ENCODE assay signal across 1 cellular context in genomic region chr1:192545781-192546521, GRCh38.
TF ChIP-seq lines count a peak whose summit lies in the region.

No MANE protein-coding gene starts in this region.

TF ChIP-seq in WTC11, 78 proteins besides CTCF, POLR2A, EP300 and RAD21 (continued from another document):
- TF ChIP-seq ATF6 (CRISPR knock-in tag; IDR thresholded peaks at IDR 0.05) (no peak), PRRX2 (CRISPR knock-in tag; IDR thresholded peaks at IDR 0.05) (no peak), ZNF671 (CRISPR knock-in tag; IDR thresholded peaks at IDR 0.05) (no peak), ZNF138 (CRISPR knock-in tag; conservative IDR thresholded peaks at IDR 0.05) (no peak)
- TF ChIP-seq, protein P1, sequence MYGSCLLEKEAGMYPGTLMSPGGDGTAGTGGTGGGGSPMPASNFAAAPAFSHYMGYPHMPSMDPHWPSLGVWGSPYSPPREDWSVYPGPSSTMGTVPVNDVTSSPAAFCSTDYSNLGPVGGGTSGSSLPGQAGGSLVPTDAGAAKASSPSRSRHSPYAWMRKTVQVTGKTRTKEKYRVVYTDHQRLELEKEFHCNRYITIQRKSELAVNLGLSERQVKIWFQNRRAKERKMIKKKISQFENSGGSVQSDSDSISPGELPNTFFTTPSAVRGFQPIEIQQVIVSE (CRISPR knock-in tag; IDR thresholded peaks at IDR 0.05; ENCODE audit: borderline replicate concordance), result no peak
- TF ChIP-seq, protein P2, sequence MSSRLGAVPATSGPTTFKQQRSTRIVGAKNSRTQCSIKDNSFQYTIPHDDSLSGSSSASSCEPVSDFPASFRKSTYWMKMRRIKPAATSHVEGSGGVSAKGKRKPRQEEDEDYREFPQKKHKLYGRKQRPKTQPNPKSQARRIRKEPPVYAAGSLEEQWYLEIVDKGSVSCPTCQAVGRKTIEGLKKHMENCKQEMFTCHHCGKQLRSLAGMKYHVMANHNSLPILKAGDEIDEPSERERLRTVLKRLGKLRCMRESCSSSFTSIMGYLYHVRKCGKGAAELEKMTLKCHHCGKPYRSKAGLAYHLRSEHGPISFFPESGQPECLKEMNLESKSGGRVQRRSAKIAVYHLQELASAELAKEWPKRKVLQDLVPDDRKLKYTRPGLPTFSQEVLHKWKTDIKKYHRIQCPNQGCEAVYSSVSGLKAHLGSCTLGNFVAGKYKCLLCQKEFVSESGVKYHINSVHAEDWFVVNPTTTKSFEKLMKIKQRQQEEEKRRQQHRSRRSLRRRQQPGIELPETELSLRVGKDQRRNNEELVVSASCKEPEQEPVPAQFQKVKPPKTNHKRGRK (CRISPR knock-in tag; IDR thresholded peaks at IDR 0.05; ENCODE audit: borderline replicate concordance), result no peak
